ENCODE assay signal across 11 cellular contexts in the genomic region with DNA sequence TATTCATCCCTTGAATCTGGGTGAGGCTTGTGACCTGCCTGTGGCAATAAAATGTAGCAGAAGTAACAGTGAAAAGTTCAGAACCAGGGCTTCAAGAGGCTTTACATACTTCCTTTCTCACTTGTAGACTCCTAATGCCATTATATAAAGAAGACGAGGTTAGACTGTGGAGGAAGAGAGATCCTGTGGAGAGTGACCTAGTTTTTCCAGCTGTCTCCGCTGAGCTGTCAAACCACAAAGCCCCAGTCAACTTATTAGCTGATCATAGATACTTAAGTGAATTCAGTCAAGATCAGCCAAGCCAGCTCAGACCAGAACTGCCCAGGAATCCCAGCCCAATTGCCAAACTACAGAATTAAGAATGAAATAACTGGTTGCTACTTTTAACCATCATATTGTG.
DNase-seq lines count a peak whose midpoint lies in the region; ATAC-seq, FAIRE-seq and TF ChIP-seq lines count a peak whose summit lies in the region.
"Had no signal": no experiment of that assay in that cellular context is flagged by ENCODE, and none has a peak within 500 bp of the region (broad histone marks: within the 10 kb centered on the region; RNA-seq: fewer than 3 reads in every experiment).

No MANE protein-coding gene starts in this region.

- no CpG with 5 or more reads among the region's 2 CpGs for WGBS in trophoblast cell (ENCODE audit: extremely low coverage, insufficient coverage, insufficient read length)

- no peak overlapping the region for H3K4me2 ChIP-seq in astrocyte (ENCODE audit: low read length)
- no peak overlapping the region for H3K4me2 ChIP-seq in trophoblast cell (ENCODE audit: low read length)
- H3K4me2 ChIP-seq in neural progenitor cell = no peak overlapping the region

- no peaks in the 10 kb centered on the region for H3F3A ChIP-seq in neural progenitor cell (ENCODE audit: low read depth)

- H3K79me2 ChIP-seq in astrocyte (ENCODE audit: insufficient read depth, low read length) (no peaks in the 10 kb centered on the region), trophoblast cell (ENCODE audit: control insufficient read depth, insufficient read depth, low read length, poor library complexity) (no peaks in the 10 kb centered on the region), neural progenitor cell (ENCODE audit: low read depth) (no peaks in the 10 kb centered on the region)

- no peak overlapping the region for H4K12ac ChIP-seq in trophoblast cell (ENCODE audit: low read depth, low read length)

- no peak for TF ChIP-seq CTCF in CD14-positive monocyte (IDR thresholded peaks at IDR 0.05)
- TF ChIP-seq CTCF in astrocyte (IDR thresholded peaks at IDR 0.05; ENCODE audit: insufficient read depth, low read depth, low read length) = no peak
- TF ChIP-seq CTCF in neural progenitor cell (IDR thresholded peaks at IDR 0.05) = no peak

- H3K23ac ChIP-seq in trophoblast cell (ENCODE audit: low read length) = no peak overlapping the region

- H3K4ac ChIP-seq in trophoblast cell (ENCODE audit: low read depth, low read length) = no peak overlapping the region

- in situ Hi-C loops in KBM-7 (cut with MboI; ENCODE audit: low pct_unique_long_range_greater_than_20kb, low sequenced_read_pairs) = no loop called here

- H3K27ac ChIP-seq in astrocyte (ENCODE audit: low read depth, low read length) (no peak overlapping the region), trophoblast cell (ENCODE audit: low read depth, low read length) (peak overlapping the region; percentile 67), neural progenitor cell (no peak overlapping the region)
- H3K27ac ChIP-seq: suprapubic skin had no signal

- peak overlapping the region in 6 of 7 donors; percentile 4 to 75 (median 55) for H3K27ac Mint-ChIP-seq in CD14-positive monocyte
- peak overlapping the region; percentile 47 for H3K27ac Mint-ChIP-seq in astrocyte (ENCODE audit: unreplicated experiment)
- H3K27ac Mint-ChIP-seq in neural progenitor cell = no peak overlapping the region
- H3K27ac Mint-ChIP-seq: activated naive CD4-positive, alpha-beta T cell treated with anti-CD3 and anti-CD28 coated beads, Interleukin-2, amount 50 U/mL, for 24 hours had no signal

- H3K9me3 Mint-ChIP-seq in CD14-positive monocyte = peaks cover 0 to 3% (median 0%) of the 10 kb centered on the region in 7 donors
- H3K9me3 Mint-ChIP-seq in astrocyte (ENCODE audit: unreplicated experiment) = peaks cover 12% of the 10 kb centered on the region
- peaks cover 9% of the 10 kb centered on the region for H3K9me3 Mint-ChIP-seq in neural progenitor cell
- H3K9me3 Mint-ChIP-seq: activated naive CD4-positive, alpha-beta T cell treated with anti-CD3 and anti-CD28 coated beads, Interleukin-2, amount 50 U/mL, for 24 hours had no signal

- DNase-seq in CD14-positive monocyte (ENCODE audit: low spot score) (no peak), KBM-7 (peak; percentile 55), astrocyte (ENCODE audit: low read depth) (no peak), trophoblast cell (no peak), NCI-H1092 treated with DMSO at 0.1 percent for 48 hours (lab: John Stamatoyannopoulos, UW) (no peak), GM12891 (ENCODE audit: insufficient read length, low spot score) (no peak), neural progenitor cell (ENCODE audit: low spot score) (no peak)
- DNase-seq: hypothalamus had no signal

- H2BK120ac ChIP-seq in trophoblast cell (ENCODE audit: insufficient read depth, low read length, poor library complexity) = no peak overlapping the region

- H3K9ac ChIP-seq in astrocyte (ENCODE audit: low read length) = no peak overlapping the region
- no peak overlapping the region for H3K9ac ChIP-seq in trophoblast cell (ENCODE audit: low read length)
- no peak overlapping the region for H3K9ac ChIP-seq in neural progenitor cell

- H2AFZ ChIP-seq in astrocyte (ENCODE audit: low read depth, low read length) (no peak overlapping the region), trophoblast cell (ENCODE audit: insufficient read depth, low read length, poor library complexity) (no peak overlapping the region), neural progenitor cell (replicated peaks) (no peak overlapping the region)

- H3K4me1 Mint-ChIP-seq in CD14-positive monocyte (peaks cover 50% of the 10 kb centered on the region), astrocyte (ENCODE audit: low read depth, unreplicated experiment) (peaks cover 12% of the 10 kb centered on the region), neural progenitor cell (peaks cover 14% of the 10 kb centered on the region)

- H3K14ac ChIP-seq in trophoblast cell (ENCODE audit: low read length) = no peak overlapping the region

- FAIRE-seq in astrocyte (lab: Jason Lieb, UNC) (no peak), GM12891 (lab: Jason Lieb, UNC) (no peak)

- H3K36me3 ChIP-seq in astrocyte (ENCODE audit: insufficient read depth, low read length) (no peaks in the 10 kb centered on the region), trophoblast cell (ENCODE audit: control insufficient read depth in 1 of 2, insufficient read depth in 2 of 2, low read length in 2 of 2) (no peaks in the 10 kb centered on the region), neural progenitor cell (no peaks in the 10 kb centered on the region)
- H3K36me3 ChIP-seq: suprapubic skin had no signal

- H3K4me3 Mint-ChIP-seq in CD14-positive monocyte (no peak overlapping the region), astrocyte (ENCODE audit: unreplicated experiment) (no peak overlapping the region), neural progenitor cell (no peak overlapping the region)
- H3K4me3 Mint-ChIP-seq: activated naive CD4-positive, alpha-beta T cell treated with anti-CD3 and anti-CD28 coated beads, Interleukin-2, amount 50 U/mL, for 24 hours had no signal

- peaks cover 0 to 8% (median 0%) of the 10 kb centered on the region in 3 donors for H3K27me3 Mint-ChIP-seq in CD14-positive monocyte (ENCODE audit: low read depth in 3 of 3)
- peaks cover 8% of the 10 kb centered on the region for H3K27me3 Mint-ChIP-seq in astrocyte (ENCODE audit: low read depth, unreplicated experiment)
- peaks cover 6% of the 10 kb centered on the region for H3K27me3 Mint-ChIP-seq in neural progenitor cell (ENCODE audit: insufficient read depth, low read depth)
- H3K27me3 Mint-ChIP-seq: activated naive CD4-positive, alpha-beta T cell treated with anti-CD3 and anti-CD28 coated beads, Interleukin-2, amount 50 U/mL, for 24 hours had no signal

- no peak overlapping the region for H2AK5ac ChIP-seq in trophoblast cell (ENCODE audit: low read length)

- H3K27me3 ChIP-seq in astrocyte (ENCODE audit: insufficient read depth, low read length) (peaks cover 2% of the 10 kb centered on the region), trophoblast cell (ENCODE audit: insufficient read depth, low read length) (no peaks in the 10 kb centered on the region), neural progenitor cell (no peaks in the 10 kb centered on the region)
- H3K27me3 ChIP-seq: suprapubic skin had no signal

- no peaks in the 10 kb centered on the region for H4K20me1 ChIP-seq in astrocyte (ENCODE audit: insufficient read depth, low read length)
- no peaks in the 10 kb centered on the region for H4K20me1 ChIP-seq in neural progenitor cell (ENCODE audit: low read depth)

- H3K79me1 ChIP-seq in trophoblast cell (ENCODE audit: low read length) = no peaks in the 10 kb centered on the region

- H3K9me3 ChIP-seq in astrocyte (ENCODE audit: insufficient read depth, low read depth, low read length) (no peaks in the 10 kb centered on the region), trophoblast cell (ENCODE audit: insufficient read depth, low read depth, low read length) (no peaks in the 10 kb centered on the region), neural progenitor cell (ENCODE audit: low read depth) (no peaks in the 10 kb centered on the region)
- H3K9me3 ChIP-seq: suprapubic skin had no signal

- H3K18ac ChIP-seq in trophoblast cell (ENCODE audit: low read length) = no peak overlapping the region

- H3K4me1 ChIP-seq in astrocyte (ENCODE audit: insufficient read depth, low read length) (no peaks in the 10 kb centered on the region), trophoblast cell (ENCODE audit: control insufficient read depth in 1 of 2, insufficient read depth in 2 of 2, low read length in 2 of 2) (no peaks in the 10 kb centered on the region), neural progenitor cell (peaks cover 3% of the 10 kb centered on the region)
- H3K4me1 ChIP-seq: suprapubic skin had no signal

- no peak overlapping the region for H4K8ac ChIP-seq in trophoblast cell (ENCODE audit: low read depth, low read length)

- ATAC-seq in HG03108 (IDR thresholded peaks at IDR 0.05; ENCODE audit: unreplicated experiment) = no peak

- H4K91ac ChIP-seq in trophoblast cell (ENCODE audit: low read depth, low read length) = no peak overlapping the region

- H3K36me3 Mint-ChIP-seq in CD14-positive monocyte = peaks cover 0 to 3% of the 10 kb centered on the region in 2 donors
- no peaks in the 10 kb centered on the region for H3K36me3 Mint-ChIP-seq in astrocyte (ENCODE audit: low read depth, unreplicated experiment)
- H3K36me3 Mint-ChIP-seq in neural progenitor cell = peaks cover 2% of the 10 kb centered on the region

- H3K4me3 ChIP-seq in astrocyte (ENCODE audit: insufficient read depth, low read depth, low read length) (no peak overlapping the region), trophoblast cell (ENCODE audit: low read depth, low read length) (no peak overlapping the region), neural progenitor cell (no peak overlapping the region)
- H3K4me3 ChIP-seq: suprapubic skin had no signal

- intact Hi-C loops in CD14-positive monocyte (cut with micrococcal nuclease) = loop anchor here in 1 of 2 donors (10.0 kb wide), 2 partner anchors 58 to 62 kb away; no protein-coding TSS in a partner anchor

- no peak overlapping the region for H2BK5ac ChIP-seq in trophoblast cell (ENCODE audit: low read depth, low read length, poor library complexity)

- no peak overlapping the region for H2BK12ac ChIP-seq in trophoblast cell (ENCODE audit: low read length)

- TF ChIP-seq POLR2A in GM12891 (IDR thresholded peaks at IDR 0.05; ENCODE audit: low read depth, low read length) = no peak

TF ChIP-seq in GM12891, 5 proteins besides CTCF, POLR2A, EP300 and RAD21:
- TF ChIP-seq POU2F2 (IDR thresholded peaks at IDR 0.05; ENCODE audit: low read depth, low read length) (no peak), SPI1 (IDR thresholded peaks at IDR 0.05; ENCODE audit: low read depth, low read length) (no peak), POLR2AphosphoS5 (IDR thresholded peaks at IDR 0.05; ENCODE audit: low read depth, low read length) (no peak), PAX5 (IDR thresholded peaks at IDR 0.05; ENCODE audit: insufficient read depth, low read length, severe bottlenecking) (no peak), TAF1 (IDR thresholded peaks at IDR 0.05; ENCODE audit: low read depth, low read length) (no peak)
